ENCODE assay signal across 1 cellular context in the genomic region with DNA sequence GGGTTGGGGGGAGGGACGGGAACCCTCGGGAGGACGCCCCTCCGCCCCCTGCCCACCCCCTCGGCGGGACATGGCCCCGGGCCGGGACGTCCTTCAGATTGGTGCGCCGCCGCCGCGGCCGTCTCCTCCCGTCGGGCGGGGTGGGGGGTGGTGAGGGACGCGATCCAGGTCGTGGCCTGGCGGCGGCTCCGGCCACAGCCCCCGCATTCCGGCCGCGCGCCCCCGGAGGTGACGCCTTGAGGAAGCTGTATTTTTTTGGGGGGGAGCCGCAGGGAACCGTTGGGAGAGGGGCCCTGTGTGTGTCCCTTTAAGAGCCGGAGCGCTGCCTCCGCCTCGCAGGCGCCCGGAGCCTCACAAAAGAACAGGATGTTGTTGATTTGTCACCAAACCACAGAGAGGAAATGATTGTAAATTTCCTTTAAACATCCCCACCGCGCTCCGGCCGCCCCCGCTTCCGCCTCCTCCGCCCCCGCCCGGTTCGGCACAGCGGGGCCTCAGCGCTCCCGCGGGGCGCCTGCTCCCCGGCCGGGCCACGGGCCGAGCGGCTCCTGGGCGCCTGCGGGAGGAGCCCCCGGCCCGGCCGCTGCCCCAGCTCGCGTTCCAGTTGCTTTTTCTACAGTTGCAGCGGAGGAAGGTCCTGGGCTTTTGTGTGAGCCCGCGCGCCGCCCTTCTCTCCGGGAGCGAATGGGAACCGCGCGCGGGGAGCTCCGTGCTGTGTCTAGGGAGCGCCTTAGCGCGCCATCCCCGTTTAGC.
TF ChIP-seq lines count a peak whose summit lies in the region.

No MANE protein-coding gene starts in this region.

TF ChIP-seq in GM12878, 131 proteins besides CTCF, POLR2A, EP300 and RAD21 (continued from another document):
- TF ChIP-seq BCL11A (IDR thresholded peaks at IDR 0.05; ENCODE audit: low read depth, low read length), result peak; percentile 71; the same call in 1 of the 2 replicates
- TF ChIP-seq PAX8 (IDR thresholded peaks at IDR 0.05), result no peak
- TF ChIP-seq BHLHE40 (IDR thresholded peaks at IDR 0.05; ENCODE audit: borderline replicate concordance in 1 of 2, low read depth in 2 of 2, low read length in 1 of 2), result peak; percentile 47 to 61; a peak in 3 of 4 replicates
- TF ChIP-seq MXI1 (IDR thresholded peaks at IDR 0.05; ENCODE audit: low read depth, low read length), result 0 out of 2 replicates have a peak, but pooled peaks have one; percentile 22
- no peak for TF ChIP-seq RBBP5 (conservative IDR thresholded peaks at IDR 0.05)
- peak; percentile 65; the same call in 1 of the 2 replicates for TF ChIP-seq SMARCA5 (IDR thresholded peaks at IDR 0.05)
- TF ChIP-seq NBN (IDR thresholded peaks at IDR 0.05), result no peak
- no peak for TF ChIP-seq SUZ12 (IDR thresholded peaks at IDR 0.05; ENCODE audit: unreplicated experiment)
- TF ChIP-seq CBFB (IDR thresholded peaks at IDR 0.05; ENCODE audit: low read depth), result peak; percentile 61; the same call in 1 of the 2 replicates
- TF ChIP-seq, protein P1, sequence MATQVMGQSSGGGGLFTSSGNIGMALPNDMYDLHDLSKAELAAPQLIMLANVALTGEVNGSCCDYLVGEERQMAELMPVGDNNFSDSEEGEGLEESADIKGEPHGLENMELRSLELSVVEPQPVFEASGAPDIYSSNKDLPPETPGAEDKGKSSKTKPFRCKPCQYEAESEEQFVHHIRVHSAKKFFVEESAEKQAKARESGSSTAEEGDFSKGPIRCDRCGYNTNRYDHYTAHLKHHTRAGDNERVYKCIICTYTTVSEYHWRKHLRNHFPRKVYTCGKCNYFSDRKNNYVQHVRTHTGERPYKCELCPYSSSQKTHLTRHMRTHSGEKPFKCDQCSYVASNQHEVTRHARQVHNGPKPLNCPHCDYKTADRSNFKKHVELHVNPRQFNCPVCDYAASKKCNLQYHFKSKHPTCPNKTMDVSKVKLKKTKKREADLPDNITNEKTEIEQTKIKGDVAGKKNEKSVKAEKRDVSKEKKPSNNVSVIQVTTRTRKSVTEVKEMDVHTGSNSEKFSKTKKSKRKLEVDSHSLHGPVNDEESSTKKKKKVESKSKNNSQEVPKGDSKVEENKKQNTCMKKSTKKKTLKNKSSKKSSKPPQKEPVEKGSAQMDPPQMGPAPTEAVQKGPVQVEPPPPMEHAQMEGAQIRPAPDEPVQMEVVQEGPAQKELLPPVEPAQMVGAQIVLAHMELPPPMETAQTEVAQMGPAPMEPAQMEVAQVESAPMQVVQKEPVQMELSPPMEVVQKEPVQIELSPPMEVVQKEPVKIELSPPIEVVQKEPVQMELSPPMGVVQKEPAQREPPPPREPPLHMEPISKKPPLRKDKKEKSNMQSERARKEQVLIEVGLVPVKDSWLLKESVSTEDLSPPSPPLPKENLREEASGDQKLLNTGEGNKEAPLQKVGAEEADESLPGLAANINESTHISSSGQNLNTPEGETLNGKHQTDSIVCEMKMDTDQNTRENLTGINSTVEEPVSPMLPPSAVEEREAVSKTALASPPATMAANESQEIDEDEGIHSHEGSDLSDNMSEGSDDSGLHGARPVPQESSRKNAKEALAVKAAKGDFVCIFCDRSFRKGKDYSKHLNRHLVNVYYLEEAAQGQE (IDR thresholded peaks at IDR 0.05; ENCODE audit: low read depth, low read length), result no peak
- peak; percentile 45; the same call in 1 of the 2 replicates for TF ChIP-seq FOXK2 (IDR thresholded peaks at IDR 0.05)
- peak; percentile 89; the same call in 1 of the 2 replicates for TF ChIP-seq GATAD2B (conservative IDR thresholded peaks at IDR 0.05; ENCODE audit: low read depth)
- TF ChIP-seq HDAC6 (IDR thresholded peaks at IDR 0.05; ENCODE audit: unreplicated experiment), result peak; percentile 32
- TF ChIP-seq HCFC1 (IDR thresholded peaks at IDR 0.05; ENCODE audit: low read length), result no peak
- TF ChIP-seq ZNF217 (IDR thresholded peaks at IDR 0.05), result peak; percentile 89; the same call in 1 of the 2 replicates
- TF ChIP-seq, protein P2, sequence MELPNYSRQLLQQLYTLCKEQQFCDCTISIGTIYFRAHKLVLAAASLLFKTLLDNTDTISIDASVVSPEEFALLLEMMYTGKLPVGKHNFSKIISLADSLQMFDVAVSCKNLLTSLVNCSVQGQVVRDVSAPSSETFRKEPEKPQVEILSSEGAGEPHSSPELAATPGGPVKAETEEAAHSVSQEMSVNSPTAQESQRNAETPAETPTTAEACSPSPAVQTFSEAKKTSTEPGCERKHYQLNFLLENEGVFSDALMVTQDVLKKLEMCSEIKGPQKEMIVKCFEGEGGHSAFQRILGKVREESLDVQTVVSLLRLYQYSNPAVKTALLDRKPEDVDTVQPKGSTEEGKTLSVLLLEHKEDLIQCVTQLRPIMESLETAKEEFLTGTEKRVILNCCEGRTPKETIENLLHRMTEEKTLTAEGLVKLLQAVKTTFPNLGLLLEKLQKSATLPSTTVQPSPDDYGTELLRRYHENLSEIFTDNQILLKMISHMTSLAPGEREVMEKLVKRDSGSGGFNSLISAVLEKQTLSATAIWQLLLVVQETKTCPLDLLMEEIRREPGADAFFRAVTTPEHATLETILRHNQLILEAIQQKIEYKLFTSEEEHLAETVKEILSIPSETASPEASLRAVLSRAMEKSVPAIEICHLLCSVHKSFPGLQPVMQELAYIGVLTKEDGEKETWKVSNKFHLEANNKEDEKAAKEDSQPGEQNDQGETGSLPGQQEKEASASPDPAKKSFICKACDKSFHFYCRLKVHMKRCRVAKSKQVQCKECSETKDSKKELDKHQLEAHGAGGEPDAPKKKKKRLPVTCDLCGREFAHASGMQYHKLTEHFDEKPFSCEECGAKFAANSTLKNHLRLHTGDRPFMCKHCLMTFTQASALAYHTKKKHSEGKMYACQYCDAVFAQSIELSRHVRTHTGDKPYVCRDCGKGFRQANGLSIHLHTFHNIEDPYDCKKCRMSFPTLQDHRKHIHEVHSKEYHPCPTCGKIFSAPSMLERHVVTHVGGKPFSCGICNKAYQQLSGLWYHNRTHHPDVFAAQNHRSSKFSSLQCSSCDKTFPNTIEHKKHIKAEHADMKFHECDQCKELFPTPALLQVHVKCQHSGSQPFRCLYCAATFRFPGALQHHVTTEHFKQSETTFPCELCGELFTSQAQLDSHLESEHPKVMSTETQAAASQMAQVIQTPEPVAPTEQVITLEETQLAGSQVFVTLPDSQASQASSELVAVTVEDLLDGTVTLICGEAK (IDR thresholded peaks at IDR 0.05; ENCODE audit: borderline replicate concordance), result no peak
- TF ChIP-seq NFIC (IDR thresholded peaks at IDR 0.05; ENCODE audit: low read depth, low read length), result peak; percentile 50; the same call in 1 of the 2 replicates
- TF ChIP-seq PAX5 (IDR thresholded peaks at IDR 0.05; ENCODE audit: borderline replicate concordance, low read depth, low read length), result peak; percentile 37; the same call in 1 of the 2 replicates
- TF ChIP-seq CBX5 (IDR thresholded peaks at IDR 0.05; ENCODE audit: low read depth), result peak; percentile 83
- TF ChIP-seq RELA (IDR thresholded peaks at IDR 0.05; ENCODE audit: borderline replicate concordance, partially characterized antibody), result peak; percentile 6
- peak; percentile 68 for TF ChIP-seq CREB1 (IDR thresholded peaks at IDR 0.05; ENCODE audit: low read depth)
- TF ChIP-seq IKZF1 (conservative IDR thresholded peaks at IDR 0.05), result peak; percentile 99
- TF ChIP-seq KAT2A (conservative IDR thresholded peaks at IDR 0.05; ENCODE audit: control insufficient read depth, low read depth, low read length), result no peak
- 0 out of 2 replicates have a peak, but pooled peaks have one; percentile 27 for TF ChIP-seq MTA3 (IDR thresholded peaks at IDR 0.05; ENCODE audit: borderline replicate concordance, low read length)
- peak; percentile 68; the same call in 1 of the 2 replicates for TF ChIP-seq MEF2A (IDR thresholded peaks at IDR 0.05; ENCODE audit: insufficient read depth, low read depth, low read length)
- TF ChIP-seq RCOR1 (conservative IDR thresholded peaks at IDR 0.05; ENCODE audit: low read depth, low read length), result 0 out of 2 replicates have a peak, but pooled peaks have one; percentile 44
- peak; percentile 46; the same call in 1 of the 2 replicates for TF ChIP-seq PML (IDR thresholded peaks at IDR 0.05; ENCODE audit: low read length)
- TF ChIP-seq TAF1 (IDR thresholded peaks at IDR 0.05; ENCODE audit: borderline replicate concordance, low read depth, low read length), result 0 out of 2 replicates have a peak, but pooled peaks have one; percentile 9
- no peak for TF ChIP-seq CHD1 (IDR thresholded peaks at IDR 0.05; ENCODE audit: low read depth, low read length)
- TF ChIP-seq HDGF (IDR thresholded peaks at IDR 0.05), result no peak
- TF ChIP-seq SUPT20H (IDR thresholded peaks at IDR 0.05; ENCODE audit: borderline replicate concordance, control insufficient read depth, low read depth, low read length), result no peak
- peak; percentile 34; the same call in 1 of the 2 replicates for TF ChIP-seq POLR2AphosphoS5 (IDR thresholded peaks at IDR 0.05; ENCODE audit: low read length)
- TF ChIP-seq CREM (IDR thresholded peaks at IDR 0.05; ENCODE audit: low read depth), result peak; percentile 49; the same call in 1 of the 2 replicates
- TF ChIP-seq ZNF207 (IDR thresholded peaks at IDR 0.05; ENCODE audit: borderline replicate concordance), result no peak
- TF ChIP-seq, protein P3, sequence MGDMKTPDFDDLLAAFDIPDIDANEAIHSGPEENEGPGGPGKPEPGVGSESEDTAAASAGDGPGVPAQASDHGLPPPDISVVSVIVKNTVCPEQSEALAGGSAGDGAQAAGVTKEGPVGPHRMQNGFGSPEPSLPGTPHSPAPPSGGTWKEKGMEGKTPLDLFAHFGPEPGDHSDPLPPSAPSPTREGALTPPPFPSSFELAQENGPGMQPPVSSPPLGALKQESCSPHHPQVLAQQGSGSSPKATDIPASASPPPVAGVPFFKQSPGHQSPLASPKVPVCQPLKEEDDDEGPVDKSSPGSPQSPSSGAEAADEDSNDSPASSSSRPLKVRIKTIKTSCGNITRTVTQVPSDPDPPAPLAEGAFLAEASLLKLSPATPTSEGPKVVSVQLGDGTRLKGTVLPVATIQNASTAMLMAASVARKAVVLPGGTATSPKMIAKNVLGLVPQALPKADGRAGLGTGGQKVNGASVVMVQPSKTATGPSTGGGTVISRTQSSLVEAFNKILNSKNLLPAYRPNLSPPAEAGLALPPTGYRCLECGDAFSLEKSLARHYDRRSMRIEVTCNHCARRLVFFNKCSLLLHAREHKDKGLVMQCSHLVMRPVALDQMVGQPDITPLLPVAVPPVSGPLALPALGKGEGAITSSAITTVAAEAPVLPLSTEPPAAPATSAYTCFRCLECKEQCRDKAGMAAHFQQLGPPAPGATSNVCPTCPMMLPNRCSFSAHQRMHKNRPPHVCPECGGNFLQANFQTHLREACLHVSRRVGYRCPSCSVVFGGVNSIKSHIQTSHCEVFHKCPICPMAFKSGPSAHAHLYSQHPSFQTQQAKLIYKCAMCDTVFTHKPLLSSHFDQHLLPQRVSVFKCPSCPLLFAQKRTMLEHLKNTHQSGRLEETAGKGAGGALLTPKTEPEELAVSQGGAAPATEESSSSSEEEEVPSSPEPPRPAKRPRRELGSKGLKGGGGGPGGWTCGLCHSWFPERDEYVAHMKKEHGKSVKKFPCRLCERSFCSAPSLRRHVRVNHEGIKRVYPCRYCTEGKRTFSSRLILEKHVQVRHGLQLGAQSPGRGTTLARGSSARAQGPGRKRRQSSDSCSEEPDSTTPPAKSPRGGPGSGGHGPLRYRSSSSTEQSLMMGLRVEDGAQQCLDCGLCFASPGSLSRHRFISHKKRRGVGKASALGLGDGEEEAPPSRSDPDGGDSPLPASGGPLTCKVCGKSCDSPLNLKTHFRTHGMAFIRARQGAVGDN (IDR thresholded peaks at IDR 0.05), result peak; percentile 44; the same call in 1 of the 2 replicates
